In genomic region chr16:2751577-2752034, GRCh38 we compare ENCODE assay signal across 8 cellular contexts. TPM values are rescaled to one million over a fixed set of nuclear protein-coding genes. Genes with fewer than 3 reads are reported as not detected.
DNase-seq lines count a peak whose midpoint lies in the region; ATAC-seq and TF ChIP-seq lines count a peak whose summit lies in the region.

No MANE protein-coding gene starts in this region.

- H3K36me3 Mint-ChIP-seq in activated CD4-positive, alpha-beta T cell treated with anti-CD3 and anti-CD28 coated beads, Interleukin-2, amount 10 ng/mL, durations not matched to agents 24 days and 14 days (ENCODE audit: low read depth) = peaks cover 48% of the 10 kb centered on the region
- H3K36me3 Mint-ChIP-seq in natural killer cell = no peaks in the 10 kb centered on the region

- peaks cover 0 to 6% (median 0%) of the 10 kb centered on the region in 3 donors for H3K36me3 ChIP-seq in Peyer's patch
- no peaks in the 10 kb centered on the region for H3K36me3 ChIP-seq in ectodermal cell (ENCODE audit: control insufficient read depth, insufficient read depth, low read length)

- no peaks in the 10 kb centered on the region for H3K27me3 Mint-ChIP-seq in activated CD4-positive, alpha-beta T cell treated with anti-CD3 and anti-CD28 coated beads, Interleukin-2, amount 10 ng/mL, durations not matched to agents 24 days and 14 days
- H3K27me3 Mint-ChIP-seq in natural killer cell (ENCODE audit: low read depth in 2 of 2) = no peaks in the 10 kb centered on the region

- H3K4me3 ChIP-seq in Peyer's patch (peak overlapping the region; percentile 74 to 98 (median 88)), ectodermal cell (ENCODE audit: insufficient read depth, low read depth, low read length) (peak overlapping the region; percentile 97)

- peak overlapping the region; percentile 99 to 100 (median 100) for H3K27ac ChIP-seq in Peyer's patch
- peak overlapping the region; percentile 100 for H3K27ac ChIP-seq in ectodermal cell (ENCODE audit: insufficient read depth, low read depth, low read length, poor library complexity, severe bottlenecking)

- H3K27me3 ChIP-seq in Peyer's patch (no peaks in the 10 kb centered on the region), ectodermal cell (ENCODE audit: control insufficient read depth, insufficient read depth, low read length, poor library complexity, severe bottlenecking) (no peaks in the 10 kb centered on the region)

- TF ChIP-seq CTCF in Peyer's patch (IDR thresholded peaks at IDR 0.05) (no peak), natural killer cell (IDR thresholded peaks at IDR 0.05) (no peak)

- no peak for DNase-seq in activated CD4-positive, alpha-beta T cell treated with anti-CD3 and anti-CD28 coated beads, Interleukin-2, amount 10 ng/mL, durations not matched to agents 24 days and 14 days
- no peak for DNase-seq in activated CD4-positive, alpha-beta T cell treated with anti-CD3 and anti-CD28 coated beads for 1 hour
- peak; percentile 49 to 62 (median 54) for DNase-seq in Peyer's patch
- DNase-seq in natural killer cell = no peak
- DNase-seq in stimulated activated CD4-positive, alpha-beta T cell treated with anti-CD3 and anti-CD28 coated beads, Interleukin-4, amount 100 ng/mL, for 1 hour = no peak
- no peak for DNase-seq in stimulated activated CD4-positive, alpha-beta T cell treated with anti-CD3 and anti-CD28 coated beads, Interleukin-4, amount 100 ng/mL, for 4 hours

- H3K9me3 Mint-ChIP-seq in activated CD4-positive, alpha-beta T cell treated with anti-CD3 and anti-CD28 coated beads, Interleukin-2, amount 10 ng/mL, durations not matched to agents 24 days and 14 days = peaks cover 4% of the 10 kb centered on the region
- H3K9me3 Mint-ChIP-seq in natural killer cell = no peaks in the 10 kb centered on the region

- intact Hi-C loops in activated CD4-positive, alpha-beta T cell treated with anti-CD3 and anti-CD28 coated beads, Interleukin-2, amount 10 ng/mL, durations not matched to agents 24 days and 14 days (cut with micrococcal nuclease) = loop anchor here (1.0 to 5.0 kb wide), 4 partner anchors 26 to 594 kb away; partner anchors contain the start of genes ELOB, KCTD5 and TRAF7
- intact Hi-C loops in natural killer cell (cut with micrococcal nuclease) = loop anchor here (2.0 kb wide), 1 partner anchor 25 kb away; the partner anchor contains the start of gene ELOB

- H3K4me1 ChIP-seq in Peyer's patch = peaks cover 0 to 33% (median 20%) of the 10 kb centered on the region in 4 donors
- H3K4me1 ChIP-seq in ectodermal cell (ENCODE audit: control insufficient read depth, insufficient read depth, low read length) = peaks cover 15% of the 10 kb centered on the region

- ATAC-seq in HG02943 (IDR thresholded peaks at IDR 0.05; ENCODE audit: low read depth, unreplicated experiment) = peak; percentile 36
- no peak for ATAC-seq in natural killer cell

- H3K9me3 ChIP-seq in Peyer's patch = no peaks in the 10 kb centered on the region
- no peaks in the 10 kb centered on the region for H3K9me3 ChIP-seq in ectodermal cell (ENCODE audit: control insufficient read depth, low read length)

- H3K4me3 Mint-ChIP-seq in activated CD4-positive, alpha-beta T cell treated with anti-CD3 and anti-CD28 coated beads, Interleukin-2, amount 10 ng/mL, durations not matched to agents 24 days and 14 days = peak overlapping the region; percentile 90
- H3K4me3 Mint-ChIP-seq in natural killer cell = peak overlapping the region; percentile 95

- peak overlapping the region; percentile 99 for H3K27ac Mint-ChIP-seq in activated CD4-positive, alpha-beta T cell treated with anti-CD3 and anti-CD28 coated beads, Interleukin-2, amount 10 ng/mL, durations not matched to agents 24 days and 14 days
- peak overlapping the region; percentile 97 for H3K27ac Mint-ChIP-seq in natural killer cell

- peaks cover 48% of the 10 kb centered on the region for H3K4me1 Mint-ChIP-seq in activated CD4-positive, alpha-beta T cell treated with anti-CD3 and anti-CD28 coated beads, Interleukin-2, amount 10 ng/mL, durations not matched to agents 24 days and 14 days
- peaks cover 41 to 50% of the 10 kb centered on the region in 2 donors for H3K4me1 Mint-ChIP-seq in natural killer cell

- 22 to 23% methylated on average over 23 of the region's 23 CpGs for WGBS in ectodermal cell, 2 experiments

- no peak for TF ChIP-seq POLR2A in Peyer's patch (IDR thresholded peaks at IDR 0.05)

RNA-seq across cellular contexts. Expression of gene SRRM2, which starts 0.8 kb away (rescaled TPM):
- 635 and 680 TPM in 2 replicates for total RNA-seq in activated CD4-positive, alpha-beta T cell treated with anti-CD3 and anti-CD28 coated beads, Interleukin-2, amount 10 ng/mL, durations not matched to agents 24 days and 14 days
- 1,000 to 10,000 TPM in 3 of 4 donors, 100 to 1,000 TPM in 1; 683 to 3,742 (median 1,673) TPM for total RNA-seq in Peyer's patch
- 666 TPM for polyA plus RNA-seq in ectodermal cell (2013, experiment 1 of 4)
- polyA plus RNA-seq in ectodermal cell (2013, experiment 2 of 4) = 703 TPM
- polyA plus RNA-seq in ectodermal cell (2013, experiment 3 of 4) = 464 TPM
- 553 TPM for polyA plus RNA-seq in ectodermal cell (2013, experiment 4 of 4)
- 1,000 to 10,000 TPM; 1,131 to 1,162 (median 1,149) TPM for total RNA-seq in natural killer cell

RNA-seq across cellular contexts. Expression of gene ELOB, which starts 25.5 kb away (rescaled TPM):
- 241 and 259 TPM in 2 replicates for total RNA-seq in activated CD4-positive, alpha-beta T cell treated with anti-CD3 and anti-CD28 coated beads, Interleukin-2, amount 10 ng/mL, durations not matched to agents 24 days and 14 days
- total RNA-seq in Peyer's patch (100 to 1,000 TPM in 3 of 4 donors, 10 to 100 TPM in 1; 66.8 to 243 (median 220) TPM), natural killer cell (100 to 1,000 TPM; 146 to 207 (median 161) TPM)
- 218 TPM for polyA plus RNA-seq in ectodermal cell (2013, experiment 1 of 4)
- polyA plus RNA-seq in ectodermal cell (2013, experiment 2 of 4) = 219 TPM
- 229 TPM for polyA plus RNA-seq in ectodermal cell (2013, experiment 3 of 4)
- 227 TPM for polyA plus RNA-seq in ectodermal cell (2013, experiment 4 of 4)

RNA-seq across cellular contexts. Expression of gene PRSS27, which starts 31.6 kb away (rescaled TPM):
- total RNA-seq in activated CD4-positive, alpha-beta T cell treated with anti-CD3 and anti-CD28 coated beads, Interleukin-2, amount 10 ng/mL, durations not matched to agents 24 days and 14 days = 1.8 and 2.0 TPM in 2 replicates
- total RNA-seq in Peyer's patch (1 to 10 TPM in 2 of 4 donors, not detected in 2; 1.2 TPM), natural killer cell (1 to 10 TPM in 2 of 3 donors, under 1 TPM in 1; 0.42 to 1.3 (median 1.2) TPM)
- 3.4 TPM for polyA plus RNA-seq in ectodermal cell (2013, experiment 1 of 4)
- 3.9 TPM for polyA plus RNA-seq in ectodermal cell (2013, experiment 2 of 4)
- 3.4 TPM for polyA plus RNA-seq in ectodermal cell (2013, experiment 3 of 4)
- polyA plus RNA-seq in ectodermal cell (2013, experiment 4 of 4) = 5.8 TPM

RNA-seq across cellular contexts. Expression of gene PRSS33, which starts 35.8 kb away (rescaled TPM):
- total RNA-seq in activated CD4-positive, alpha-beta T cell treated with anti-CD3 and anti-CD28 coated beads, Interleukin-2, amount 10 ng/mL, durations not matched to agents 24 days and 14 days = not detected in 2 replicates
- total RNA-seq in Peyer's patch (not detected), natural killer cell (under 1 TPM; 0.20 to 0.63 (median 0.54) TPM)
- polyA plus RNA-seq in ectodermal cell (2013, experiment 1 of 4) = not detected
- polyA plus RNA-seq in ectodermal cell (2013, experiment 2 of 4) = 0.36 TPM
- 0.53 TPM for polyA plus RNA-seq in ectodermal cell (2013, experiment 3 of 4)
- polyA plus RNA-seq in ectodermal cell (2013, experiment 4 of 4) = 0.61 TPM

RNA-seq across cellular contexts. Expression of gene PRSS41, which starts 46.7 kb away (rescaled TPM):
- not detected in 2 replicates for total RNA-seq in activated CD4-positive, alpha-beta T cell treated with anti-CD3 and anti-CD28 coated beads, Interleukin-2, amount 10 ng/mL, durations not matched to agents 24 days and 14 days
- total RNA-seq in Peyer's patch (not detected), natural killer cell (under 1 TPM in 1 of 3 donors, not detected in 2; 0.33 TPM)
- not detected for polyA plus RNA-seq in ectodermal cell (2013, experiment 1 of 4)
- not detected for polyA plus RNA-seq in ectodermal cell (2013, experiment 2 of 4)
- polyA plus RNA-seq in ectodermal cell (2013, experiment 3 of 4) = not detected
- not detected for polyA plus RNA-seq in ectodermal cell (2013, experiment 4 of 4)

Comparison
In these comparisons a context has a peak if more than half of its experiments do, and no peak if none do; other contexts are left out.
1. DNase-seq: peak in Peyer's patch (3 of 3); none in activated CD4-positive, alpha-beta T cell treated with anti-CD3 and anti-CD28 coated beads, Interleukin-2, amount 10 ng/mL, durations not matched to agents 24 days and 14 days (single experiment), activated CD4-positive, alpha-beta T cell treated with anti-CD3 and anti-CD28 coated beads for 1 hour (single experiment), natural killer cell (single experiment), stimulated activated CD4-positive, alpha-beta T cell treated with anti-CD3 and anti-CD28 coated beads, Interleukin-4, amount 100 ng/mL, for 1 hour (single experiment) and stimulated activated CD4-positive, alpha-beta T cell treated with anti-CD3 and anti-CD28 coated beads, Interleukin-4, amount 100 ng/mL, for 4 hours (0 of 2).